Comparison of ENCODE assay signal across 18 cellular contexts in the genomic region with DNA sequence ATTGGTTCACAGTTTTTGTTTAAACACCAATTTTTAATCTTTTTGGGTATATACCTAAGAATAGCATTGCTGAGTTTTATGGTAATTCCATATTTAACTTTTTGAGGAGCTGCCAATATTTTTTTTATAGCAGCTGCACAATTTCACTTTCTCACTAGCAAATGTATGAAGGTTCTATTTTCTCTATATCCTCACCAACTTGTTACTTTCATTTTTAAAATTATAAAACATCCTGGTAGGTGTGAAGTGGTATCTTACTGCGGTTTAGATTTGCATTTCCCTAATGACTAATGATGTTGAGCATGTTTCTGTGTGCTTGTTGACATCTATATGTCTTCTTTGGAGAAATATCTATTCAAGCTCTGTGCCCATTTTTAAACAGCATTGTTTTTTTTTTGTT.
DNase-seq lines count a peak whose midpoint lies in the region; ATAC-seq and TF ChIP-seq lines count a peak whose summit lies in the region.
"Had no signal": no experiment of that assay in that cellular context is flagged by ENCODE, and none has a peak within 500 bp of the region (broad histone marks: within the 10 kb centered on the region; RNA-seq: fewer than 3 reads in every experiment).

No MANE protein-coding gene starts in this region.

- no peak for TF ChIP-seq CTCF in nephron progenitor cell (IDR thresholded peaks at IDR 0.05)

- H3K9me3 Mint-ChIP-seq in immature natural killer cell: peaks cover 0 to 29% (median 12%) of the 10 kb centered on the region in 6 donors
- H3K9me3 Mint-ChIP-seq in stimulated activated naive CD8-positive, alpha-beta T cell treated with anti-CD3 and anti-CD28 coated beads, Interleukin-15, amount 100 ng/mL, for 72 hours: no peaks in the 10 kb centered on the region
- H3K9me3 Mint-ChIP-seq in nephron progenitor cell: no peaks in the 10 kb centered on the region
- H3K9me3 Mint-ChIP-seq: activated CD4-positive, alpha-beta T cell treated with anti-CD3 and anti-CD28 coated beads, Interleukin-2, amount 10 ng/mL, durations not matched to agents 24 days and 14 days; naive B cell had no signal

- DNase-seq in immature natural killer cell (peak in 2 of 3 donors; percentile 2 to 11), nephron progenitor cell (no peak), DMS79 (lab: John Stamatoyannopoulos, UW) (no peak), NCI-H2107 (lab: John Stamatoyannopoulos, UW) (no peak)
- no peak for DNase-seq in stimulated activated naive CD8-positive, alpha-beta T cell treated with anti-CD3 and anti-CD28 coated beads, Interleukin-15, amount 100 ng/mL, for 72 hours
- DNase-seq: activated CD4-positive, alpha-beta T cell treated with anti-CD3 and anti-CD28 coated beads, Interleukin-2, amount 10 ng/mL, durations not matched to agents 24 days and 14 days; activated T-cell treated with anti-CD3 and anti-CD28 coated beads, Interleukin-2, amount 50 U/mL, for 48 hours; amniotic stem cell; colonic mucosa; left ventricle myocardium superior; naive B cell; NCI-H2029; uterus had no signal

- peaks cover 0 to 3% (median 0%) of the 10 kb centered on the region in 3 donors for H3K36me3 Mint-ChIP-seq in immature natural killer cell
- no peaks in the 10 kb centered on the region for H3K36me3 Mint-ChIP-seq in nephron progenitor cell (ENCODE audit: low read depth)
- H3K36me3 Mint-ChIP-seq: naive B cell had no signal

- no peaks in the 10 kb centered on the region for H3K4me1 Mint-ChIP-seq in immature natural killer cell
- H3K4me1 Mint-ChIP-seq in stimulated activated naive CD8-positive, alpha-beta T cell treated with anti-CD3 and anti-CD28 coated beads, Interleukin-15, amount 100 ng/mL, for 72 hours: no peaks in the 10 kb centered on the region
- H3K4me1 Mint-ChIP-seq in nephron progenitor cell: no peaks in the 10 kb centered on the region
- H3K4me1 Mint-ChIP-seq: activated CD4-positive, alpha-beta T cell treated with anti-CD3 and anti-CD28 coated beads, Interleukin-2, amount 10 ng/mL, durations not matched to agents 24 days and 14 days; B cell; naive B cell had no signal

- H3K4me3 Mint-ChIP-seq in immature natural killer cell (peak overlapping the region in 2 of 5 donors; percentile 1 to 27), nephron progenitor cell (no peak overlapping the region)
- H3K4me3 Mint-ChIP-seq in stimulated activated naive CD8-positive, alpha-beta T cell treated with anti-CD3 and anti-CD28 coated beads, Interleukin-15, amount 100 ng/mL, for 72 hours: no peak overlapping the region
- H3K4me3 Mint-ChIP-seq: activated CD4-positive, alpha-beta T cell treated with anti-CD3 and anti-CD28 coated beads, Interleukin-2, amount 10 ng/mL, durations not matched to agents 24 days and 14 days; B cell; naive B cell had no signal

- no peak overlapping the region for H3K27ac Mint-ChIP-seq in immature natural killer cell
- no peak overlapping the region for H3K27ac Mint-ChIP-seq in stimulated activated naive CD8-positive, alpha-beta T cell treated with anti-CD3 and anti-CD28 coated beads, Interleukin-15, amount 100 ng/mL, for 72 hours
- H3K27ac Mint-ChIP-seq in nephron progenitor cell: no peak overlapping the region
- H3K27ac Mint-ChIP-seq: activated CD4-positive, alpha-beta T cell treated with anti-CD3 and anti-CD28 coated beads, Interleukin-2, amount 10 ng/mL, durations not matched to agents 24 days and 14 days; B cell; naive B cell had no signal

- H3K27me3 Mint-ChIP-seq in immature natural killer cell (ENCODE audit: low read depth in 3 of 3) (no peaks in the 10 kb centered on the region), nephron progenitor cell (ENCODE audit: low read depth, poor library complexity) (no peaks in the 10 kb centered on the region)
- no peaks in the 10 kb centered on the region for H3K27me3 Mint-ChIP-seq in stimulated activated naive CD8-positive, alpha-beta T cell treated with anti-CD3 and anti-CD28 coated beads, Interleukin-15, amount 100 ng/mL, for 72 hours
- H3K27me3 Mint-ChIP-seq: activated CD4-positive, alpha-beta T cell treated with anti-CD3 and anti-CD28 coated beads, Interleukin-2, amount 10 ng/mL, durations not matched to agents 24 days and 14 days; B cell; naive B cell had no signal

- ATAC-seq in GM18868 (IDR thresholded peaks at IDR 0.05; ENCODE audit: unreplicated experiment) (peak; percentile 91), GM21786 (IDR thresholded peaks at IDR 0.05; ENCODE audit: unreplicated experiment) (peak; percentile 94), HG03139 (IDR thresholded peaks at IDR 0.05; ENCODE audit: unreplicated experiment) (peak; percentile 52)
- no peak for ATAC-seq in stimulated activated naive CD8-positive, alpha-beta T cell treated with anti-CD3 and anti-CD28 coated beads, Interleukin-15, amount 100 ng/mL, for 72 hours
- ATAC-seq: esophagus mucosa, left ventricle myocardium superior had no signal

Comparison
In these comparisons a context has a peak if more than half of its experiments do, and no peak if none do; other contexts are left out.
1. DNase-seq: peak in immature natural killer cell (2 of 3); none in stimulated activated naive CD8-positive, alpha-beta T cell treated with anti-CD3 and anti-CD28 coated beads, Interleukin-15, amount 100 ng/mL, for 72 hours (0 of 2), nephron progenitor cell (single experiment), DMS79 (single experiment) and NCI-H2107 (single experiment).